9 cellular contexts compared by ENCODE assay signal in the genomic region with DNA sequence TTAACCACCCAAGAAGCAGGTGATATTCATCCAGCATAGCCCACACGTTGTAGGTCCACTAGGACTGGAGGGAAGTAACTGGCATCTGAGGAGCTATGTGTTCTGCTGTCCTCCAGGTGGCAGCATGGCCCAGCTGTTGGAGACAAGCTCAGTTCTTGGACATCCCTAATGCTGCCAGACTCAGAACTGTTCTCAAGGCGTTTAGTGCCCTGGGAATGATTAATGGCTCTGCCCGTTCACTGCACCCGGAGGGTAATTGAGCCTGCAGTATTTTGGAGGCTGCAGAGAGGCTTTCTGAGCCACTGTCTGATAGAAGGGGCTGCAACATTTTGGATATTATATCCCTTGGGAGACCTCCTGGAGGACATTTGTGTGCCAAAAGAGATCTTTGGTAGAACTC.
A peak's percentile ranks its signal among the peaks of the same experiment; 100 is the strongest.
DNase-seq lines count a peak whose midpoint lies in the region; ATAC-seq and TF ChIP-seq lines count a peak whose summit lies in the region.
"Had no signal": no experiment of that assay in that cellular context is flagged by ENCODE, and none has a peak within 500 bp of the region (broad histone marks: within the 10 kb centered on the region; RNA-seq: fewer than 3 reads in every experiment).

No MANE protein-coding gene starts in this region.

- ATAC-seq in GM19397 (IDR thresholded peaks at IDR 0.05; ENCODE audit: unreplicated experiment), result peak; percentile 89
- peak; percentile 89 for ATAC-seq in HG03558 (IDR thresholded peaks at IDR 0.05; ENCODE audit: extremely low read depth, unreplicated experiment)
- ATAC-seq in naive thymus-derived CD4-positive, alpha-beta T cell, result peak; percentile 57

- 0 to 2% methylated on average over 4 of the region's 4 CpGs for WGBS in thyroid gland, 2 donors

- no peaks in the 10 kb centered on the region for H3K9me3 ChIP-seq in naive thymus-derived CD4-positive, alpha-beta T cell (ENCODE audit: control insufficient read depth in 2 of 3, low read length in 3 of 3)
- no peaks in the 10 kb centered on the region for H3K9me3 ChIP-seq in thyroid gland

- DNase-seq in COLO829 (ENCODE audit: low spot score) (peak; percentile 48), NCI-H510A treated with DMSO at 0.1 percent for 48 hours (lab: John Stamatoyannopoulos, UW) (peak; percentile 84), fibroblast of gingiva (ENCODE audit: low read depth) (peak; percentile 89), thyroid gland (peak; percentile 82 to 88)
- peak; percentile 48 to 57 for DNase-seq in activated CD4-positive, alpha-beta T cell treated with anti-CD3 and anti-CD28 coated beads, Interleukin-2, amount 50 U/mL, for 48 hours
- DNase-seq in naive thymus-derived CD4-positive, alpha-beta T cell, result peak in 7 of 9 donors; percentile 9 to 34 (median 19)

- POLR2A ChIA-PET in naive thymus-derived CD4-positive, alpha-beta T cell (lab: Charles Lee), result no interaction called here

- no peaks in the 10 kb centered on the region for H3K4me1 Mint-ChIP-seq in naive thymus-derived CD4-positive, alpha-beta T cell

- H3K4me3 ChIP-seq in naive thymus-derived CD4-positive, alpha-beta T cell (ENCODE audit: low read length), result no peak overlapping the region
- no peak overlapping the region for H3K4me3 ChIP-seq in thyroid gland (replicated peaks in 1 of 3)

- H3K27ac Mint-ChIP-seq in naive thymus-derived CD4-positive, alpha-beta T cell, result no peak overlapping the region
- H3K27ac Mint-ChIP-seq: T-helper 1 cell treated with Interleukin-12 subunit alpha and Interleukin-12 subunit beta and Interleukin-4 antibody, amounts not matched to agents 30 μg/mL and 1 μg/mL, for 36 hours had no signal

- no peaks in the 10 kb centered on the region for H3K9me3 Mint-ChIP-seq in naive thymus-derived CD4-positive, alpha-beta T cell
- H3K9me3 Mint-ChIP-seq: T-helper 1 cell treated with Interleukin-12 subunit alpha and Interleukin-12 subunit beta and Interleukin-4 antibody, amounts not matched to agents 30 μg/mL and 1 μg/mL, for 36 hours had no signal

- no peak overlapping the region for H3K27ac ChIP-seq in naive thymus-derived CD4-positive, alpha-beta T cell (ENCODE audit: low read depth, low read length)
- no peak overlapping the region for H3K27ac ChIP-seq in thyroid gland

- CTCF ChIA-PET in naive thymus-derived CD4-positive, alpha-beta T cell (lab: Charles Lee), result interaction anchor here (0.6 to 1.4 kb wide), 4 partner anchors 11 to 1156 kb away, joined by 3 to 6 read pairs (median 3); no protein-coding TSS in a partner anchor

- H3K27me3 ChIP-seq in naive thymus-derived CD4-positive, alpha-beta T cell (ENCODE audit: control insufficient read depth in 2 of 2, insufficient read depth in 2 of 2, low read length in 2 of 2), result no peaks in the 10 kb centered on the region
- H3K27me3 ChIP-seq in thyroid gland, result no peaks in the 10 kb centered on the region

- H3K36me3 ChIP-seq in naive thymus-derived CD4-positive, alpha-beta T cell (ENCODE audit: control insufficient read depth in 2 of 3, insufficient read depth in 3 of 3, low read length in 3 of 3), result no peaks in the 10 kb centered on the region
- no peaks in the 10 kb centered on the region for H3K36me3 ChIP-seq in thyroid gland

- peak; percentile 54 to 91 (median 82) for TF ChIP-seq CTCF in thyroid gland (IDR thresholded peaks at IDR 0.05)

- no peaks in the 10 kb centered on the region for H3K36me3 Mint-ChIP-seq in naive thymus-derived CD4-positive, alpha-beta T cell

- no peak overlapping the region for H3K4me3 Mint-ChIP-seq in naive thymus-derived CD4-positive, alpha-beta T cell
- H3K4me3 Mint-ChIP-seq: T-helper 1 cell treated with Interleukin-12 subunit alpha and Interleukin-12 subunit beta and Interleukin-4 antibody, amounts not matched to agents 30 μg/mL and 1 μg/mL, for 36 hours had no signal

- intact Hi-C loops in naive thymus-derived CD4-positive, alpha-beta T cell (cut with micrococcal nuclease), result loop anchor here (1.0 to 10.0 kb wide), 4 partner anchors 792 to 1091 kb away; no protein-coding TSS in a partner anchor
- intact Hi-C loops in thyroid gland (cut with DNase I), result loop anchor here (10.0 kb wide), 2 partner anchors 519 to 1049 kb away; a partner anchor contains a TSS

- H3K4me1 ChIP-seq in naive thymus-derived CD4-positive, alpha-beta T cell (ENCODE audit: control insufficient read depth in 2 of 2, insufficient read depth in 2 of 2, low read length in 2 of 2), result no peaks in the 10 kb centered on the region
- H3K4me1 ChIP-seq in thyroid gland, result peaks cover 10 to 23% of the 10 kb centered on the region in 2 donors

- TF ChIP-seq POLR2A in thyroid gland (IDR thresholded peaks at IDR 0.05), result no peak

- peaks cover 2 to 31% (median 8%) of the 10 kb centered on the region in 5 donors for H3K27me3 Mint-ChIP-seq in naive thymus-derived CD4-positive, alpha-beta T cell

Comparison
In these comparisons a context has a peak if more than half of its experiments do, and no peak if none do; other contexts are left out.
1. DNase-seq: peak in every context shown above with its lines; median percentile 89 in fibroblast of gingiva; 85 in thyroid gland; 84 in NCI-H510A treated with DMSO at 0.1 percent for 48 hours; 52 in activated CD4-positive, alpha-beta T cell treated with anti-CD3 and anti-CD28 coated beads, Interleukin-2, amount 50 U/mL, for 48 hours; 48 in COLO829; 19 in naive thymus-derived CD4-positive, alpha-beta T cell.